In the genomic region with DNA sequence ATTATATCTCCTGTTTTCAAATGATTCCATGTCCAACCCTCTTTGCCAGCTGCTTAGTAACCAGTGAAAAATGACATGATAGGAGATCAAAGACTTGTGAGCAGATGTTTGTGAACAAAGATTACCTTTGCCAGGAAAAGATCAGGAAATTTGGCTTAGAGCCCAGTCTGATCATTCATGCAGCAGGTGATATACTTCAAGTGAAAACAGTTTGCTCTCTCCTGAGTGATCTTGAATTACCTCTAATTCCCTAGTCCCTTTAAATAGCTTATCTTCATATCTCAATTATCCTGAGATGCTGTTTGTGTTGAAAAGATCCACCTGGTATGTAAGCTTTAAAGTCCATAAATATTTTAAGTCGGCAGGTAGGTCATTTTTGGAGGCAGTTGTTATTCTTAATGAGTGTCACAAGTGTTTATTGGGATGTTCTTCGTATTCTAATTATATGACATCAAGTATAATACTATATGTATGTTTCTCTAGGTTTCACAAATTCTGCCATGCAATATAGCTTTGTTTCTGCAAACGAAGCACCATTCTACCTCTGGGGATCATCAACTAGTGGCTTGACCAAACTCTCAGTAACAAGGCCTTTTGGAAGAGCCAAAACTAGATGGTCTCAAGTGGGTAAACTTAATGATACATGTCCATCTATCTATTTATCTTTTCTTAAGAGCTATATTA, we compare ENCODE assay signal across 14 cellular contexts. TPM values are rescaled to one million over a fixed set of nuclear protein-coding genes. Genes with fewer than 3 reads are reported as not detected.
DNase-seq lines count a peak whose midpoint lies in the region; ATAC-seq and TF ChIP-seq lines count a peak whose summit lies in the region.
"Had no signal": no experiment of that assay in that cellular context is flagged by ENCODE, and none has a peak within 500 bp of the region (broad histone marks: within the 10 kb centered on the region; RNA-seq: fewer than 3 reads in every experiment).

No MANE protein-coding gene starts in this region.

- peak; percentile 74 to 98 (median 81) for DNase-seq in NCI-H1417 (lab: John Stamatoyannopoulos, UW)
- peak; percentile 90 for DNase-seq in NCI-H345 treated with DMSO at 0.1 percent for 48 hours (lab: John Stamatoyannopoulos, UW; ENCODE audit: unreplicated experiment)
- DNase-seq in colonic mucosa, result peak; percentile 47
- DNase-seq in stimulated activated naive CD4-positive, alpha-beta T cell (lab: John Stamatoyannopoulos, UW), result no peak
- no peak for DNase-seq in heart right ventricle
- no peak for DNase-seq in activated naive CD4-positive, alpha-beta T cell treated with anti-CD3 and anti-CD28 coated beads, Interleukin-2, amount 50 U/mL, for 16 hours
- no peak for DNase-seq in inferior parietal cortex (ENCODE audit: extremely low spot score)
- DNase-seq: activated naive CD4-positive, alpha-beta T cell treated with anti-CD3 and anti-CD28 coated beads, Interleukin-2, amount 10 ng/mL, durations not matched to agents 7 days and 5 days; CD4-positive, CD25-positive, alpha-beta regulatory T cell; central memory CD4-positive, alpha-beta T cell; heart left ventricle; NCI-H226 had no signal

- no peak overlapping the region for H3K27ac ChIP-seq in colonic mucosa
- H3K27ac ChIP-seq in heart right ventricle, result no peak overlapping the region
- H3K27ac ChIP-seq: epithelial cell of prostate, heart left ventricle, thoracic aorta had no signal

- 92% methylated on average over 3 of the region's 3 CpGs for WGBS in heart right ventricle, 2 donors

- H3K4me1 ChIP-seq in colonic mucosa (no peaks in the 10 kb centered on the region), heart right ventricle (no peaks in the 10 kb centered on the region)
- H3K4me1 ChIP-seq: heart left ventricle had no signal

- H3K36me3 ChIP-seq in colonic mucosa (no peaks in the 10 kb centered on the region), heart right ventricle (peaks cover 0 to 98% (median 33%) of the 10 kb centered on the region in 9 donors)

- H3K27me3 ChIP-seq in colonic mucosa (no peaks in the 10 kb centered on the region), heart right ventricle (no peaks in the 10 kb centered on the region)
- H3K27me3 ChIP-seq: heart left ventricle had no signal

- H3K9me3 ChIP-seq in colonic mucosa (no peaks in the 10 kb centered on the region), heart right ventricle (no peaks in the 10 kb centered on the region)
- H3K9me3 ChIP-seq: heart left ventricle, thoracic aorta had no signal

- no peak for ATAC-seq in heart right ventricle
- ATAC-seq: heart left ventricle had no signal

- intact Hi-C loops in colonic mucosa (cut with DNase I), result no loop called here
- intact Hi-C loops in heart right ventricle (cut with DNase I), result no loop called here

- H3K9ac ChIP-seq in colonic mucosa (ENCODE audit: low read depth in 2 of 2, low read length in 2 of 2), result no peak overlapping the region

- H3K4me3 ChIP-seq in colonic mucosa (no peak overlapping the region), heart right ventricle (no peak overlapping the region)
- H3K4me3 ChIP-seq: heart left ventricle, thoracic aorta had no signal

- TF ChIP-seq CTCF in colonic mucosa (IDR thresholded peaks at IDR 0.05), result no peak
- TF ChIP-seq CTCF in heart right ventricle (IDR thresholded peaks at IDR 0.05), result no peak

RNA-seq across cellular contexts. Expression of a gene that starts 13.2 kb away (rescaled TPM):
- 10 to 100 TPM; 38.0 to 43.7 TPM for total RNA-seq in colonic mucosa
- 10 to 100 TPM; 24.0 to 35.1 (median 32.0) TPM for total RNA-seq in heart right ventricle
- 10 to 100 TPM; 15.0 to 25.8 TPM for polyA plus RNA-seq in heart right ventricle

RNA-seq across cellular contexts. Expression of a gene that starts 18.5 kb away (rescaled TPM):
- total RNA-seq in colonic mucosa, result 10 to 100 TPM in 1 of 2 donors, 1 to 10 TPM in 1; 8.2 to 11.1 TPM
- 1 to 10 TPM; 6.2 to 8.8 (median 7.9) TPM for total RNA-seq in heart right ventricle
- polyA plus RNA-seq in heart right ventricle, result 1 to 10 TPM; 2.4 to 4.3 TPM

RNA-seq across cellular contexts. Expression of a gene that starts 20.4 kb away (rescaled TPM):
- total RNA-seq in colonic mucosa (100 to 1,000 TPM in 1 of 2 donors, 10 to 100 TPM in 1; 81.6 to 128 TPM), heart right ventricle (100 to 1,000 TPM in 7 of 10 donors, 10 to 100 TPM in 3; 82.6 to 128 (median 113) TPM)
- 10 to 100 TPM; 31.9 to 62.3 TPM for polyA plus RNA-seq in heart right ventricle

Comparison
In these comparisons a context has a peak if more than half of its experiments do, and no peak if none do; other contexts are left out.
1. DNase-seq: peak in NCI-H1417 (3 of 3), NCI-H345 treated with DMSO at 0.1 percent for 48 hours (single experiment) and colonic mucosa (single experiment); none in stimulated activated naive CD4-positive, alpha-beta T cell (0 of 6), heart right ventricle (0 of 2), activated naive CD4-positive, alpha-beta T cell treated with anti-CD3 and anti-CD28 coated beads, Interleukin-2, amount 50 U/mL, for 16 hours (single experiment) and inferior parietal cortex (single experiment).